Comparison of ENCODE assay signal across 9 cellular contexts in the genomic region with DNA sequence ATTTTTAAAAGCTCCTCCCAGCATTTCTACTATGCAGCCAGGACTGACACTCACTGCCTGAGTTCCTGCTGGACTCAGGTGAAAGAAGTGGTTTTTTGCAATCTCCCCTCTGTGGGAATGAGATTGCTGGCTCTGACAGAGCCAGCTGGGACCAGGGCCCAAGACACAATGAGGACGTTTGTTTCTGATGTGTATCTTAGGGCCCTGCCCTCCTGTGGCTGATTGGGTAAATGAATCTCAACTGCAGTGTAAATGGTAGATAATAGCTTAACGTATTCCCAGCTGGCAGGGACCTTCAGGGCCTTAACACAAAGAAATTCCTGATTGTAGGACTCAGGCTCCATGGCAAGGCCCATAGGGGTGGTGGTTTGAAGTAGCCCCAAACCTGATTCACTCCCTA.
DNase-seq lines count a peak whose midpoint lies in the region; ATAC-seq and TF ChIP-seq lines count a peak whose summit lies in the region.
"Had no signal": no experiment of that assay in that cellular context is flagged by ENCODE, and none has a peak within 500 bp of the region (broad histone marks: within the 10 kb centered on the region; RNA-seq: fewer than 3 reads in every experiment).

No MANE protein-coding gene starts in this region.

- no peaks in the 10 kb centered on the region for H3K9me3 ChIP-seq in gastroesophageal sphincter

- no peak overlapping the region for H3K4me3 Mint-ChIP-seq in progenitor cell of endocrine pancreas (ENCODE audit: low read depth)
- H3K4me3 Mint-ChIP-seq: stimulated activated naive CD8-positive, alpha-beta T cell treated with anti-CD3 and anti-CD28 coated beads, Interleukin-15, Interleukin-2, amounts not matched to agents 100 ng/mL and 50 ng/mL, for 24 hours had no signal

- no peaks in the 10 kb centered on the region for H3K27me3 Mint-ChIP-seq in progenitor cell of endocrine pancreas

- H3K36me3 ChIP-seq in gastroesophageal sphincter = no peaks in the 10 kb centered on the region

- 0% methylated on average over 1 of the region's 2 CpGs; no CpG with 5 or more reads in 1 of the 2 donors for WGBS in gastroesophageal sphincter (ENCODE audit: low coverage in 1 of 2), 2 donors

- H3K36me3 Mint-ChIP-seq in progenitor cell of endocrine pancreas (ENCODE audit: insufficient read depth) = no peaks in the 10 kb centered on the region

- H3K27ac ChIP-seq in gastroesophageal sphincter = no peak overlapping the region
- H3K27ac ChIP-seq: SK-N-MC had no signal

- TF ChIP-seq POLR2A in gastroesophageal sphincter (IDR thresholded peaks at IDR 0.05) = no peak

- H3K27me3 ChIP-seq in gastroesophageal sphincter = no peaks in the 10 kb centered on the region

- H3K4me3 ChIP-seq in gastroesophageal sphincter = no peak overlapping the region
- H3K4me3 ChIP-seq: SK-N-MC had no signal

- peak overlapping the region; percentile 81 for H3K27ac Mint-ChIP-seq in progenitor cell of endocrine pancreas
- H3K27ac Mint-ChIP-seq: stimulated activated naive CD8-positive, alpha-beta T cell treated with anti-CD3 and anti-CD28 coated beads, Interleukin-15, Interleukin-2, amounts not matched to agents 100 ng/mL and 50 ng/mL, for 24 hours had no signal

- TF ChIP-seq CTCF in progenitor cell of endocrine pancreas (IDR thresholded peaks at IDR 0.05; ENCODE audit: unreplicated experiment) (peak; percentile 41), gastroesophageal sphincter (IDR thresholded peaks at IDR 0.05) (no peak)

- peak; percentile 46 for ATAC-seq in GM18508 (IDR thresholded peaks at IDR 0.05; ENCODE audit: insufficient read depth, unreplicated experiment)
- ATAC-seq in GM18873 (IDR thresholded peaks at IDR 0.05; ENCODE audit: low FRiP score, unreplicated experiment) = no peak
- ATAC-seq in left lobe of liver = no peak
- ATAC-seq in gastroesophageal sphincter = no peak

- no peak for TF ChIP-seq EP300 in gastroesophageal sphincter (IDR thresholded peaks at IDR 0.05)

- no peaks in the 10 kb centered on the region for H3K4me1 ChIP-seq in gastroesophageal sphincter

- H3K4me1 Mint-ChIP-seq in progenitor cell of endocrine pancreas (ENCODE audit: low read depth) = peaks cover 17% of the 10 kb centered on the region

- DNase-seq in NCI-H1436 (lab: John Stamatoyannopoulos, UW) = peak; percentile 59
- peak; percentile 37 for DNase-seq in cerebellar cortex (ENCODE audit: low spot score)
- DNase-seq in progenitor cell of endocrine pancreas (ENCODE audit: low spot score, unreplicated experiment) = no peak
- DNase-seq in left lobe of liver (ENCODE audit: low spot score) = no peak

- peaks cover 12% of the 10 kb centered on the region for H3K9me3 Mint-ChIP-seq in progenitor cell of endocrine pancreas (ENCODE audit: low read depth)
- H3K9me3 Mint-ChIP-seq: stimulated activated naive CD8-positive, alpha-beta T cell treated with anti-CD3 and anti-CD28 coated beads, Interleukin-15, Interleukin-2, amounts not matched to agents 100 ng/mL and 50 ng/mL, for 24 hours had no signal

Comparison
In these comparisons a context has a peak if more than half of its experiments do, and no peak if none do; other contexts are left out.
1. DNase-seq: peak in NCI-H1436 (single experiment) and cerebellar cortex (single experiment); none in progenitor cell of endocrine pancreas (single experiment) and left lobe of liver (single experiment).